ENCODE assay signal across 10 cellular contexts in the genomic region with DNA sequence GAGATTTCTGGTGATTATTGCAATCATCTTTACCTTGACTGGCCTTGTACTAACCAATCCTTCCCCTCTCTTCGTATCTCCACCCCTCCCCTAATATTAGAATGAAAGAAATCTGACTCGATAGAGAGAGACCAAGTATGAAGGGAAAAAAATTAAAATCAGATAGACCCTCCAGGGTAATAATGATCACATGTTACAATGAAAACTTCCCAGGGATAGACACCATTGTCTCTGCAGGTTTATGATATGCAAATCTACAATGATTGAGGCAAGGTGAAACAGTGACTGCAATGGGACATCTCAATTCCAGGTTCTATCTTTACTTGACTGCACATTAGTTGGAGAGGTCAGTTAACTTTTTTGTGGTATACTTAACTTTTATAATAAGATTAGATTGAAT. TPM values are rescaled to one million over a fixed set of nuclear protein-coding genes. Genes with fewer than 3 reads are reported as not detected.
A peak's percentile ranks its signal among the peaks of the same experiment; 100 is the strongest.
DNase-seq lines count a peak whose midpoint lies in the region; ATAC-seq, FAIRE-seq and TF ChIP-seq lines count a peak whose summit lies in the region.
"Had no signal": no experiment of that assay in that cellular context is flagged by ENCODE, and none has a peak within 500 bp of the region (broad histone marks: within the 10 kb centered on the region; RNA-seq: fewer than 3 reads in every experiment).

No MANE protein-coding gene starts in this region.

- in situ Hi-C loops in GM12878 (cut with MboI): loop anchor here (5.0 to 25.0 kb wide), 4 partner anchors 121 to 1069 kb away; no protein-coding TSS in a partner anchor

- peaks cover 10 to 20% of the 10 kb centered on the region in 2 experiments for H3K36me3 ChIP-seq in GM12878 (ENCODE audit: control insufficient read depth in 2 of 2, insufficient read depth in 2 of 2, low read length in 1 of 2)
- peaks cover 25% of the 10 kb centered on the region for H3K36me3 ChIP-seq in muscle layer of colon (ENCODE audit: insufficient read depth, low read length)
- H3K36me3 ChIP-seq in upper lobe of left lung: peaks cover 24 to 26% (median 25%) of the 10 kb centered on the region in 4 donors

- TF ChIP-seq CTCF in GM12878 (IDR thresholded peaks at IDR 0.05 in 2 of 3, conservative IDR thresholded peaks at IDR 0.05 in 1 of 3; ENCODE audit: control insufficient read depth in 2 of 3, extremely low read depth in 1 of 3, insufficient read depth in 1 of 3, low read depth in 3 of 3, low read length in 3 of 3) (no peak), upper lobe of left lung (IDR thresholded peaks at IDR 0.05) (no peak)

- POLR2A ChIA-PET in GM12878 (lab: Charles Lee): interaction anchor here (0.6 to 6.6 kb wide), 6 partner anchors 10 to 283 kb away, joined by 3 to 93 read pairs (median 6); a partner anchor contains a TSS

- ATAC-seq in GM12878 (no peak), upper lobe of left lung (ENCODE audit: low FRiP score in 2 of 2) (no peak), HG02610 (IDR thresholded peaks at IDR 0.05; ENCODE audit: unreplicated experiment) (no peak)

- no peaks in the 10 kb centered on the region; the same call in 1 of the 2 replicates for H4K20me1 ChIP-seq in GM12878 (ENCODE audit: control insufficient read depth, insufficient read depth)

- H3K27ac Mint-ChIP-seq in activated naive CD4-positive, alpha-beta T cell treated with anti-CD3 and anti-CD28 coated beads, Interleukin-2, amount 10 ng/mL, durations not matched to agents 7 days and 5 days: peak overlapping the region; percentile 56

- CTCF ChIA-PET in activated naive CD4-positive, alpha-beta T cell treated with anti-CD3 and anti-CD28 coated beads, Interleukin-2, amount 10 ng/mL, durations not matched to agents 7 days and 5 days (lab: Charles Lee): interaction anchor here (0.6 to 5.0 kb wide), 13 partner anchors 10 to 282 kb away, joined by 3 to 65 read pairs (median 5); a partner anchor contains a TSS
- CTCF ChIA-PET in GM12878 (lab: Yijun Ruan, JAX): interaction anchor here (0.7 to 24.2 kb wide), 29 partner anchors 10 to 424 kb away, joined by 3 to 438 read pairs (median 4); a partner anchor contains a TSS

- peaks cover 27% of the 10 kb centered on the region for H3K36me3 Mint-ChIP-seq in activated naive CD4-positive, alpha-beta T cell treated with anti-CD3 and anti-CD28 coated beads, Interleukin-2, amount 10 ng/mL, durations not matched to agents 7 days and 5 days

- no TSS peak for BruUV-seq in GM12878 (replicated peaks; lab: Mats Ljungman, UMichigan)

- intact Hi-C loops in GM12878 (cut with micrococcal nuclease; ENCODE audit: unreplicated experiment): no loop called here

- H3K79me2 ChIP-seq in GM12878 (ENCODE audit: control insufficient read depth, insufficient read depth, low read length): peaks cover 36% of the 10 kb centered on the region

- no peaks in the 10 kb centered on the region for H3K9me3 Mint-ChIP-seq in activated naive CD4-positive, alpha-beta T cell treated with anti-CD3 and anti-CD28 coated beads, Interleukin-2, amount 10 ng/mL, durations not matched to agents 7 days and 5 days

- no peak overlapping the region for H2AFZ ChIP-seq in GM12878 (ENCODE audit: control insufficient read depth, low read depth, low read length)

- WGBS in GM12878 (ENCODE audit: insufficient coverage, insufficient replicate concordance, low lambda C conversion rate, missing lambda C conversion rate): 0% methylated on average over 2 of the region's 2 CpGs
- WGBS in upper lobe of left lung, 2 donors: 33 to 50% methylated on average over 2 of the region's 2 CpGs

- H3K4me2 ChIP-seq in GM12878 (ENCODE audit: control insufficient read depth, insufficient read depth): peak overlapping the region; percentile 64; the same call in 1 of the 2 replicates

- no peak for DNase-seq in activated naive CD4-positive, alpha-beta T cell treated with anti-CD3 and anti-CD28 coated beads, Interleukin-2, amount 10 ng/mL, durations not matched to agents 7 days and 5 days
- DNase-seq in activated naive CD4-positive, alpha-beta T cell treated with Interleukin-2 at 50 U/mL for 16 hours: no peak
- DNase-seq in GM12878 (ENCODE audit: low read depth, low spot score) (no peak), upper lobe of left lung (no peak), 8988T (no peak)
- DNase-seq in effector CD4-positive, alpha-beta T cell: no peak
- DNase-seq: C1 segment of cervical spinal cord, nucleus accumbens had no signal

- peaks cover 49% of the 10 kb centered on the region for H3K4me1 Mint-ChIP-seq in activated naive CD4-positive, alpha-beta T cell treated with anti-CD3 and anti-CD28 coated beads, Interleukin-2, amount 10 ng/mL, durations not matched to agents 7 days and 5 days

- H3K9me3 ChIP-seq in GM12878 (replicated peaks; ENCODE audit: control insufficient read depth, insufficient read depth, low read length) (no peaks in the 10 kb centered on the region), muscle layer of colon (ENCODE audit: low read length) (no peaks in the 10 kb centered on the region), upper lobe of left lung (peaks cover 0 to 5% (median 0%) of the 10 kb centered on the region in 4 donors)

- FAIRE-seq in GM12878 (lab: Jason Lieb, UNC): no peak

- H3K9ac ChIP-seq in GM12878 (ENCODE audit: control insufficient read depth, insufficient read depth, low read length): no peak overlapping the region
- H3K9ac ChIP-seq in muscle layer of colon (ENCODE audit: low read length): peak overlapping the region; percentile 28

- H3K4me1 ChIP-seq in GM12878 (ENCODE audit: control insufficient read depth, insufficient read depth, low read length) (peaks cover 14% of the 10 kb centered on the region), muscle layer of colon (ENCODE audit: insufficient read depth, low read length) (peaks cover 44% of the 10 kb centered on the region), upper lobe of left lung (peaks cover 18 to 28% (median 22%) of the 10 kb centered on the region in 4 donors)

- H3K27me3 ChIP-seq in GM12878 (replicated peaks in 1 of 2; ENCODE audit: control insufficient read depth in 2 of 2, insufficient read depth in 2 of 2, low read length in 1 of 2) (no peaks in the 10 kb centered on the region), muscle layer of colon (ENCODE audit: control insufficient read depth in 1 of 2, insufficient read depth in 2 of 2, low read length in 2 of 2) (no peaks in the 10 kb centered on the region), upper lobe of left lung (no peaks in the 10 kb centered on the region)

- H3K27ac ChIP-seq in GM12878 (ENCODE audit: control insufficient read depth, insufficient read depth): no peak overlapping the region
- peak overlapping the region; percentile 99 for H3K27ac ChIP-seq in muscle layer of colon (ENCODE audit: low read depth, low read length)
- peak overlapping the region; percentile 100 for H3K27ac ChIP-seq in upper lobe of left lung

- SMC1A ChIA-PET in GM12878 (lab: Charles Lee; ENCODE audit: uncharacterized antibody, unreplicated experiment): interaction anchor here (0.6 to 7.1 kb wide), 31 partner anchors 11 to 696 kb away, joined by 3 to 108 read pairs (median 5); a partner anchor contains a TSS

- H3K4me3 Mint-ChIP-seq in activated naive CD4-positive, alpha-beta T cell treated with anti-CD3 and anti-CD28 coated beads, Interleukin-2, amount 10 ng/mL, durations not matched to agents 7 days and 5 days: peak overlapping the region; percentile 89

- no peak for TF ChIP-seq RAD21 in GM12878 (IDR thresholded peaks at IDR 0.05; ENCODE audit: insufficient read depth, low read depth, low read length)

- peaks cover 4% of the 10 kb centered on the region for H3K27me3 Mint-ChIP-seq in activated naive CD4-positive, alpha-beta T cell treated with anti-CD3 and anti-CD28 coated beads, Interleukin-2, amount 10 ng/mL, durations not matched to agents 7 days and 5 days

- H3K4me3 ChIP-seq in GM12878 (peak overlapping the region; percentile 79; the same call in 1 of the 2 replicates), muscle layer of colon (ENCODE audit: low read depth in 1 of 2, low read length in 2 of 2) (peak overlapping the region; percentile 68 to 82), upper lobe of left lung (peak overlapping the region in 3 of 4 donors; percentile 68 to 93 (median 69))

- RAD21 ChIA-PET in GM12878 (lab: Charles Lee; ENCODE audit: unreplicated experiment): interaction anchor here (0.8 to 7.0 kb wide), 21 partner anchors 10 to 282 kb away, joined by 3 to 133 read pairs (median 8); a partner anchor contains a TSS

- TF ChIP-seq EP300 in GM12878 (IDR thresholded peaks at IDR 0.05; ENCODE audit: borderline replicate concordance in 1 of 2, control insufficient read depth in 1 of 2, low read depth in 2 of 2, low read length in 2 of 2): no peak
- no peak for TF ChIP-seq EP300 in upper lobe of left lung (IDR thresholded peaks at IDR 0.05)

- no peak for TF ChIP-seq POLR2A in GM12878 (IDR thresholded peaks at IDR 0.05; ENCODE audit: low read depth, low read length)
- TF ChIP-seq POLR2A in upper lobe of left lung (IDR thresholded peaks at IDR 0.05): no peak

TF ChIP-seq in GM12878, 131 proteins besides CTCF, POLR2A, EP300 and RAD21 (continues in another document):
- TF ChIP-seq ZNF207 (IDR thresholded peaks at IDR 0.05; ENCODE audit: borderline replicate concordance): no peak

RNA-seq across cellular contexts. Expression of a gene that starts 1.5 kb away (rescaled TPM):
- total RNA-seq in GM12878 (2013; cell fraction: nucleolus; rRNA removed): 374 and 384 TPM in 2 replicates
- total RNA-seq in GM12878 (2014; rRNA removed): 383 and 419 TPM in 2 replicates
- 278 and 281 TPM in 2 replicates for total RNA-seq in GM12878 (2014; rRNA removed; fragmentation: Illumina TruSeq; extraction: Trizol)
- total RNA-seq in GM12878 (2021): 303 and 309 TPM in 2 replicates
- polyA plus RNA-seq in GM12878 (2011; ENCODE audit: low read depth): 104 TPM
- polyA plus RNA-seq in GM12878 (2011; rRNA removed): 149 and 274 TPM in 2 replicates
- 327 and 351 TPM in 2 replicates for polyA plus RNA-seq in GM12878 (2011; cell fraction: cytosol; rRNA removed)
- polyA plus RNA-seq in GM12878 (2011; cell fraction: nucleus; rRNA removed): 803 and 908 TPM in 2 replicates
- 177 and 183 TPM in 2 replicates for polyA plus RNA-seq in GM12878 (2012)
- 218 and 275 TPM in 2 replicates for polyA plus RNA-seq in GM12878 (2014; fragmentation: Illumina TruSeq; extraction: Trizol)
- polyA plus RNA-seq in GM12878 (2014; fragmentation: Nextera tagmentation; extraction: Ambion mirVana): 100 to 1,000 TPM; 123 to 159 TPM
- polyA plus RNA-seq in GM12878 (2014; rRNA removed): 259 and 331 TPM in 2 replicates
- 100 to 1,000 TPM; 187 to 200 TPM for polyA plus RNA-seq in GM12878 (2016; fragmentation: Nextera tagmentation; extraction: Ambion mirVana)
- 500 and 595 TPM in 2 replicates for polyA minus RNA-seq in GM12878 (2011; rRNA and poly(A)+ RNA removed)
- 230 and 243 TPM in 2 replicates for polyA minus RNA-seq in GM12878 (2011; cell fraction: cytosol; rRNA and poly(A)+ RNA removed)
- polyA minus RNA-seq in GM12878 (2011; cell fraction: nucleus; rRNA and poly(A)+ RNA removed): 702 and 1,107 TPM in 2 replicates
- 100 to 1,000 TPM; 292 to 944 (median 610) TPM for total RNA-seq in upper lobe of left lung
